Comparison of ENCODE assay signal across 1 cellular context in the genomic region with DNA sequence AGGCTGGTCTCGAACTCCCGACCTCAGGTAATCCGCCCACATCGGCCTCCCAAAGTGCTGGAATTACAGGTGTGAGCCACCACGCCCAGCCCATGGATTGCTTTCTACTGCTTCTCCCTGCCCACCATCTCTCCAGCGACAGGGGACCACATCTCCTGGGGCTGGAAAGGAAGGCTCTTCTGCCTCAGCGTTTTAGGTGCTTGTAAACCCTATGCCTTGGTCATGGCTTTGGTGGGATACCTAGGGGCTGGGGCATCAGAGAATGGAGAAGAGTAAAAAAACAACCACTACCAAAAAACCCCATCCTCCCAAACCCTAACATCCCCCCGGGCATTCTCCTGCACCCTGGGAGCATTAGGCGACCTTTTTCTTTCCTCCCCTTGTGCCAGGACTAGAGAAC.
TF ChIP-seq lines count a peak whose summit lies in the region.

No MANE protein-coding gene starts in this region.

TF ChIP-seq in HCT116, 20 proteins besides CTCF, POLR2A, EP300 and RAD21:
- TF ChIP-seq, protein P1, sequence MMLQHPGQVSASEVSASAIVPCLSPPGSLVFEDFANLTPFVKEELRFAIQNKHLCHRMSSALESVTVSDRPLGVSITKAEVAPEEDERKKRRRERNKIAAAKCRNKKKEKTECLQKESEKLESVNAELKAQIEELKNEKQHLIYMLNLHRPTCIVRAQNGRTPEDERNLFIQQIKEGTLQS (IDR thresholded peaks at IDR 0.05), result no peak
- TF ChIP-seq, protein P2, sequence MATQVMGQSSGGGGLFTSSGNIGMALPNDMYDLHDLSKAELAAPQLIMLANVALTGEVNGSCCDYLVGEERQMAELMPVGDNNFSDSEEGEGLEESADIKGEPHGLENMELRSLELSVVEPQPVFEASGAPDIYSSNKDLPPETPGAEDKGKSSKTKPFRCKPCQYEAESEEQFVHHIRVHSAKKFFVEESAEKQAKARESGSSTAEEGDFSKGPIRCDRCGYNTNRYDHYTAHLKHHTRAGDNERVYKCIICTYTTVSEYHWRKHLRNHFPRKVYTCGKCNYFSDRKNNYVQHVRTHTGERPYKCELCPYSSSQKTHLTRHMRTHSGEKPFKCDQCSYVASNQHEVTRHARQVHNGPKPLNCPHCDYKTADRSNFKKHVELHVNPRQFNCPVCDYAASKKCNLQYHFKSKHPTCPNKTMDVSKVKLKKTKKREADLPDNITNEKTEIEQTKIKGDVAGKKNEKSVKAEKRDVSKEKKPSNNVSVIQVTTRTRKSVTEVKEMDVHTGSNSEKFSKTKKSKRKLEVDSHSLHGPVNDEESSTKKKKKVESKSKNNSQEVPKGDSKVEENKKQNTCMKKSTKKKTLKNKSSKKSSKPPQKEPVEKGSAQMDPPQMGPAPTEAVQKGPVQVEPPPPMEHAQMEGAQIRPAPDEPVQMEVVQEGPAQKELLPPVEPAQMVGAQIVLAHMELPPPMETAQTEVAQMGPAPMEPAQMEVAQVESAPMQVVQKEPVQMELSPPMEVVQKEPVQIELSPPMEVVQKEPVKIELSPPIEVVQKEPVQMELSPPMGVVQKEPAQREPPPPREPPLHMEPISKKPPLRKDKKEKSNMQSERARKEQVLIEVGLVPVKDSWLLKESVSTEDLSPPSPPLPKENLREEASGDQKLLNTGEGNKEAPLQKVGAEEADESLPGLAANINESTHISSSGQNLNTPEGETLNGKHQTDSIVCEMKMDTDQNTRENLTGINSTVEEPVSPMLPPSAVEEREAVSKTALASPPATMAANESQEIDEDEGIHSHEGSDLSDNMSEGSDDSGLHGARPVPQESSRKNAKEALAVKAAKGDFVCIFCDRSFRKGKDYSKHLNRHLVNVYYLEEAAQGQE (IDR thresholded peaks at IDR 0.05; ENCODE audit: low read depth), result no peak
- TF ChIP-seq SIN3A (IDR thresholded peaks at IDR 0.05; ENCODE audit: low read depth) (no peak), TCF7L2 (IDR thresholded peaks at IDR 0.05; ENCODE audit: borderline replicate concordance, extremely low read depth, insufficient read depth, insufficient read length) (no peak), POLR2AphosphoS5 (IDR thresholded peaks at IDR 0.05; ENCODE audit: low read depth, low read length) (no peak), FOSL1 (IDR thresholded peaks at IDR 0.05; ENCODE audit: low read depth) (no peak), EZH2 (IDR thresholded peaks at IDR 0.05) (no peak)
